In the genomic region with DNA sequence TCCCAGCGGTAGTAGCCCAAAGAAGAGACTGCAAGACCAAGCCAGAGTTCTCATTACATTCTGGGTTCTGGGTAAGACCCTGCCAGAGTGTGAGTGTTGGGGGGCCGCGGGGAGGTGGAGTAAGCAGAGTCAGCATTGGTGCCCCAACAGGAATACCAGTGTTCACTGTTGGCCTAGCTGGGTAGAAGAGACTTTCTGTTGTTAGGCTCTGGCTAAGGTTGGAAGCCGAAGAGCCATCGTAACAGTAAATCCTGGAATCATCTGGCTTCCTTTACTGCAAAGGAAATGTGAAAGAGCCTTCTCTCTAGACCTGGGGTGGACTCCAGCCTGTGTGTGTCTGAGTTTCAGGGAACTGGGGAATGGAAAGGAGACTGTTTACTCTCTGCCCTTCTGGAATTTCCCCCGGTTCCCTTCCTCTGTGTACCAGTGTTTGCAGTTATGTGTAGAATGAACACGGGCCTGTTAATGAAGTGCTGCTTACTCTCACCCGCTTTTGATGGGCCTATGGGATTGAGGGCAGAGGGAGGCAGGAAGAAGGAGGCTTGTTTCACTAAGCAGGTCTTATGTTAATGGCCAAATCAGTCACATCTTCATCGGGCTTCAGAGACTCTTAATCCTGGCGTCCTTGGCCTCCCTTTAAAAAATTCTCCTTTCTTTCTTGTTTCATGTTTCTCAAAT, we compare ENCODE assay signal across 1 cellular context.
TF ChIP-seq lines count a peak whose summit lies in the region.

No MANE protein-coding gene starts in this region.

TF ChIP-seq in HepG2, 621 proteins besides CTCF, POLR2A, EP300 and RAD21 (continued from another document and continues in another):
- TF ChIP-seq, protein P1, sequence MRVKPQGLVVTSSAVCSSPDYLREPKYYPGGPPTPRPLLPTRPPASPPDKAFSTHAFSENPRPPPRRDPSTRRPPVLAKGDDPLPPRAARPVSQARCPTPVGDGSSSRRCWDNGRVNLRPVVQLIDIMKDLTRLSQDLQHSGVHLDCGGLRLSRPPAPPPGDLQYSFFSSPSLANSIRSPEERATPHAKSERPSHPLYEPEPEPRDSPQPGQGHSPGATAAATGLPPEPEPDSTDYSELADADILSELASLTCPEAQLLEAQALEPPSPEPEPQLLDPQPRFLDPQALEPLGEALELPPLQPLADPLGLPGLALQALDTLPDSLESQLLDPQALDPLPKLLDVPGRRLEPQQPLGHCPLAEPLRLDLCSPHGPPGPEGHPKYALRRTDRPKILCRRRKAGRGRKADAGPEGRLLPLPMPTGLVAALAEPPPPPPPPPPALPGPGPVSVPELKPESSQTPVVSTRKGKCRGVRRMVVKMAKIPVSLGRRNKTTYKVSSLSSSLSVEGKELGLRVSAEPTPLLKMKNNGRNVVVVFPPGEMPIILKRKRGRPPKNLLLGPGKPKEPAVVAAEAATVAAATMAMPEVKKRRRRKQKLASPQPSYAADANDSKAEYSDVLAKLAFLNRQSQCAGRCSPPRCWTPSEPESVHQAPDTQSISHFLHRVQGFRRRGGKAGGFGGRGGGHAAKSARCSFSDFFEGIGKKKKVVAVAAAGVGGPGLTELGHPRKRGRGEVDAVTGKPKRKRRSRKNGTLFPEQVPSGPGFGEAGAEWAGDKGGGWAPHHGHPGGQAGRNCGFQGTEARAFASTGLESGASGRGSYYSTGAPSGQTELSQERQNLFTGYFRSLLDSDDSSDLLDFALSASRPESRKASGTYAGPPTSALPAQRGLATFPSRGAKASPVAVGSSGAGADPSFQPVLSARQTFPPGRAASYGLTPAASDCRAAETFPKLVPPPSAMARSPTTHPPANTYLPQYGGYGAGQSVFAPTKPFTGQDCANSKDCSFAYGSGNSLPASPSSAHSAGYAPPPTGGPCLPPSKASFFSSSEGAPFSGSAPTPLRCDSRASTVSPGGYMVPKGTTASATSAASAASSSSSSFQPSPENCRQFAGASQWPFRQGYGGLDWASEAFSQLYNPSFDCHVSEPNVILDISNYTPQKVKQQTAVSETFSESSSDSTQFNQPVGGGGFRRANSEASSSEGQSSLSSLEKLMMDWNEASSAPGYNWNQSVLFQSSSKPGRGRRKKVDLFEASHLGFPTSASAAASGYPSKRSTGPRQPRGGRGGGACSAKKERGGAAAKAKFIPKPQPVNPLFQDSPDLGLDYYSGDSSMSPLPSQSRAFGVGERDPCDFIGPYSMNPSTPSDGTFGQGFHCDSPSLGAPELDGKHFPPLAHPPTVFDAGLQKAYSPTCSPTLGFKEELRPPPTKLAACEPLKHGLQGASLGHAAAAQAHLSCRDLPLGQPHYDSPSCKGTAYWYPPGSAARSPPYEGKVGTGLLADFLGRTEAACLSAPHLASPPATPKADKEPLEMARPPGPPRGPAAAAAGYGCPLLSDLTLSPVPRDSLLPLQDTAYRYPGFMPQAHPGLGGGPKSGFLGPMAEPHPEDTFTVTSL (CRISPR knock-in tag; IDR thresholded peaks at IDR 0.05; ENCODE audit: borderline replicate concordance): peak; percentile 76
- TF ChIP-seq KLF11 (CRISPR knock-in tag; IDR thresholded peaks at IDR 0.05): peak; percentile 66; the same call in 1 of the 2 replicates
- peak; percentile 83; the same call in 1 of the 2 replicates for TF ChIP-seq RXRB (CRISPR knock-in tag; IDR thresholded peaks at IDR 0.05; ENCODE audit: borderline replicate concordance)
- TF ChIP-seq ZNF737 (CRISPR knock-in tag; IDR thresholded peaks at IDR 0.05; ENCODE audit: borderline replicate concordance): no peak
- TF ChIP-seq MBD4 (IDR thresholded peaks at IDR 0.05; ENCODE audit: borderline replicate concordance, low read length): no peak
- TF ChIP-seq ZNF484 (CRISPR knock-in tag; IDR thresholded peaks at IDR 0.05; ENCODE audit: borderline replicate concordance, low read depth): no peak
- TF ChIP-seq EEA1 (CRISPR knock-in tag; IDR thresholded peaks at IDR 0.05; ENCODE audit: borderline replicate concordance): no peak
- peak; percentile 57; the same call in 1 of the 2 replicates for TF ChIP-seq MEF2D (CRISPR knock-in tag; IDR thresholded peaks at IDR 0.05)
- no peak for TF ChIP-seq ZNF468 (CRISPR knock-in tag; IDR thresholded peaks at IDR 0.05)
- peak; percentile 73 for TF ChIP-seq YEATS4 (CRISPR knock-in tag; IDR thresholded peaks at IDR 0.05; ENCODE audit: borderline replicate concordance)
- TF ChIP-seq, protein P2, sequence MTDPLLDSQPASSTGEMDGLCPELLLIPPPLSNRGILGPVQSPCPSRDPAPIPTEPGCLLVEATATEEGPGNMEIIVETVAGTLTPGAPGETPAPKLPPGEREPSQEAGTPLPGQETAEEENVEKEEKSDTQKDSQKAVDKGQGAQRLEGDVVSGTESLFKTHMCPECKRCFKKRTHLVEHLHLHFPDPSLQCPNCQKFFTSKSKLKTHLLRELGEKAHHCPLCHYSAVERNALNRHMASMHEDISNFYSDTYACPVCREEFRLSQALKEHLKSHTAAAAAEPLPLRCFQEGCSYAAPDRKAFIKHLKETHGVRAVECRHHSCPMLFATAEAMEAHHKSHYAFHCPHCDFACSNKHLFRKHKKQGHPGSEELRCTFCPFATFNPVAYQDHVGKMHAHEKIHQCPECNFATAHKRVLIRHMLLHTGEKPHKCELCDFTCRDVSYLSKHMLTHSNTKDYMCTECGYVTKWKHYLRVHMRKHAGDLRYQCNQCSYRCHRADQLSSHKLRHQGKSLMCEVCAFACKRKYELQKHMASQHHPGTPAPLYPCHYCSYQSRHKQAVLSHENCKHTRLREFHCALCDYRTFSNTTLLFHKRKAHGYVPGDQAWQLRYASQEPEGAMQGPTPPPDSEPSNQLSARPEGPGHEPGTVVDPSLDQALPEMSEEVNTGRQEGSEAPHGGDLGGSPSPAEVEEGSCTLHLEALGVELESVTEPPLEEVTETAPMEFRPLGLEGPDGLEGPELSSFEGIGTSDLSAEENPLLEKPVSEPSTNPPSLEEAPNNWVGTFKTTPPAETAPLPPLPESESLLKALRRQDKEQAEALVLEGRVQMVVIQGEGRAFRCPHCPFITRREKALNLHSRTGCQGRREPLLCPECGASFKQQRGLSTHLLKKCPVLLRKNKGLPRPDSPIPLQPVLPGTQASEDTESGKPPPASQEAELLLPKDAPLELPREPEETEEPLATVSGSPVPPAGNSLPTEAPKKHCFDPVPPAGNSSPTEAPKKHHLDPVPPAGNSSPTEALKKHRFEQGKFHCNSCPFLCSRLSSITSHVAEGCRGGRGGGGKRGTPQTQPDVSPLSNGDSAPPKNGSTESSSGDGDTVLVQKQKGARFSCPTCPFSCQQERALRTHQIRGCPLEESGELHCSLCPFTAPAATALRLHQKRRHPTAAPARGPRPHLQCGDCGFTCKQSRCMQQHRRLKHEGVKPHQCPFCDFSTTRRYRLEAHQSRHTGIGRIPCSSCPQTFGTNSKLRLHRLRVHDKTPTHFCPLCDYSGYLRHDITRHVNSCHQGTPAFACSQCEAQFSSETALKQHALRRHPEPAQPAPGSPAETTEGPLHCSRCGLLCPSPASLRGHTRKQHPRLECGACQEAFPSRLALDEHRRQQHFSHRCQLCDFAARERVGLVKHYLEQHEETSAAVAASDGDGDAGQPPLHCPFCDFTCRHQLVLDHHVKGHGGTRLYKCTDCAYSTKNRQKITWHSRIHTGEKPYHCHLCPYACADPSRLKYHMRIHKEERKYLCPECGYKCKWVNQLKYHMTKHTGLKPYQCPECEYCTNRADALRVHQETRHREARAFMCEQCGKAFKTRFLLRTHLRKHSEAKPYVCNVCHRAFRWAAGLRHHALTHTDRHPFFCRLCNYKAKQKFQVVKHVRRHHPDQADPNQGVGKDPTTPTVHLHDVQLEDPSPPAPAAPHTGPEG (CRISPR knock-in tag; IDR thresholded peaks at IDR 0.05): no peak; the same call in none of the 2 replicates
- no peak for TF ChIP-seq LCORL (IDR thresholded peaks at IDR 0.05)
- peak; percentile 86 for TF ChIP-seq LCORL (CRISPR knock-in tag; IDR thresholded peaks at IDR 0.05)
- TF ChIP-seq, protein P3, sequence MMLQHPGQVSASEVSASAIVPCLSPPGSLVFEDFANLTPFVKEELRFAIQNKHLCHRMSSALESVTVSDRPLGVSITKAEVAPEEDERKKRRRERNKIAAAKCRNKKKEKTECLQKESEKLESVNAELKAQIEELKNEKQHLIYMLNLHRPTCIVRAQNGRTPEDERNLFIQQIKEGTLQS (CRISPR knock-in tag; IDR thresholded peaks at IDR 0.05): no peak
- TF ChIP-seq, protein P4, sequence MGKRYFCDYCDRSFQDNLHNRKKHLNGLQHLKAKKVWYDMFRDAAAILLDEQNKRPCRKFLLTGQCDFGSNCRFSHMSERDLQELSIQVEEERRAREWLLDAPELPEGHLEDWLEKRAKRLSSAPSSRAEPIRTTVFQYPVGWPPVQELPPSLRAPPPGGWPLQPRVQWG (CRISPR knock-in tag; IDR thresholded peaks at IDR 0.05; ENCODE audit: borderline replicate concordance, low read depth): no peak
- no peak for TF ChIP-seq CAMTA2 (CRISPR knock-in tag; IDR thresholded peaks at IDR 0.05; ENCODE audit: borderline replicate concordance)
- TF ChIP-seq, protein P5, sequence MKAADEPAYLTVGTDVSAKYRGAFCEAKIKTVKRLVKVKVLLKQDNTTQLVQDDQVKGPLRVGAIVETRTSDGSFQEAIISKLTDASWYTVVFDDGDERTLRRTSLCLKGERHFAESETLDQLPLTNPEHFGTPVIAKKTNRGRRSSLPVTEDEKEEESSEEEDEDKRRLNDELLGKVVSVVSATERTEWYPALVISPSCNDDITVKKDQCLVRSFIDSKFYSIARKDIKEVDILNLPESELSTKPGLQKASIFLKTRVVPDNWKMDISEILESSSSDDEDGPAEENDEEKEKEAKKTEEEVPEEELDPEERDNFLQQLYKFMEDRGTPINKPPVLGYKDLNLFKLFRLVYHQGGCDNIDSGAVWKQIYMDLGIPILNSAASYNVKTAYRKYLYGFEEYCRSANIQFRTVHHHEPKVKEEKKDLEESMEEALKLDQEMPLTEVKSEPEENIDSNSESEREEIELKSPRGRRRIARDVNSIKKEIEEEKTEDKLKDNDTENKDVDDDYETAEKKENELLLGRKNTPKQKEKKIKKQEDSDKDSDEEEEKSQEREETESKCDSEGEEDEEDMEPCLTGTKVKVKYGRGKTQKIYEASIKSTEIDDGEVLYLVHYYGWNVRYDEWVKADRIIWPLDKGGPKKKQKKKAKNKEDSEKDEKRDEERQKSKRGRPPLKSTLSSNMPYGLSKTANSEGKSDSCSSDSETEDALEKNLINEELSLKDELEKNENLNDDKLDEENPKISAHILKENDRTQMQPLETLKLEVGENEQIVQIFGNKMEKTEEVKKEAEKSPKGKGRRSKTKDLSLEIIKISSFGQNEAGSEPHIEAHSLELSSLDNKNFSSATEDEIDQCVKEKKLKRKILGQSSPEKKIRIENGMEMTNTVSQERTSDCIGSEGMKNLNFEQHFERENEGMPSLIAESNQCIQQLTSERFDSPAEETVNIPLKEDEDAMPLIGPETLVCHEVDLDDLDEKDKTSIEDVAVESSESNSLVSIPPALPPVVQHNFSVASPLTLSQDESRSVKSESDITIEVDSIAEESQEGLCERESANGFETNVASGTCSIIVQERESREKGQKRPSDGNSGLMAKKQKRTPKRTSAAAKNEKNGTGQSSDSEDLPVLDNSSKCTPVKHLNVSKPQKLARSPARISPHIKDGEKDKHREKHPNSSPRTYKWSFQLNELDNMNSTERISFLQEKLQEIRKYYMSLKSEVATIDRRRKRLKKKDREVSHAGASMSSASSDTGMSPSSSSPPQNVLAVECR (CRISPR knock-in tag; IDR thresholded peaks at IDR 0.05; ENCODE audit: borderline replicate concordance): peak; percentile 47; the same call in 1 of the 2 replicates
- TF ChIP-seq GLI4 (CRISPR knock-in tag; IDR thresholded peaks at IDR 0.05; ENCODE audit: borderline replicate concordance): no peak
- TF ChIP-seq ATM (IDR thresholded peaks at IDR 0.05; ENCODE audit: borderline replicate concordance): no peak
- TF ChIP-seq ZNF180 (CRISPR knock-in tag; IDR thresholded peaks at IDR 0.05; ENCODE audit: borderline replicate concordance, low read depth): no peak
- TF ChIP-seq ZNF781 (CRISPR knock-in tag; IDR thresholded peaks at IDR 0.05; ENCODE audit: borderline replicate concordance, not compliant biosample characterization): no peak
- TF ChIP-seq HOXA7 (CRISPR knock-in tag; IDR thresholded peaks at IDR 0.05): no peak
- no peak for TF ChIP-seq ZNF20 (CRISPR knock-in tag; IDR thresholded peaks at IDR 0.05)
- no peak for TF ChIP-seq ZNF326 (CRISPR knock-in tag; IDR thresholded peaks at IDR 0.05; ENCODE audit: borderline replicate concordance)
- peak; percentile 70; the same call in 1 of the 2 replicates for TF ChIP-seq NFKBIZ (CRISPR knock-in tag; IDR thresholded peaks at IDR 0.05)
- no peak for TF ChIP-seq KDM1A (CRISPR knock-in tag; IDR thresholded peaks at IDR 0.05)
- TF ChIP-seq GATAD1 (CRISPR knock-in tag; IDR thresholded peaks at IDR 0.05): peak; percentile 28; the same call in 1 of the 2 replicates
- TF ChIP-seq TCF7 (IDR thresholded peaks at IDR 0.05; ENCODE audit: low read depth): peak; percentile 59
- TF ChIP-seq KDM4B (CRISPR knock-in tag; IDR thresholded peaks at IDR 0.05): 0 out of 2 replicates have a peak, but pooled peaks have one; percentile 8
- TF ChIP-seq, protein P6, sequence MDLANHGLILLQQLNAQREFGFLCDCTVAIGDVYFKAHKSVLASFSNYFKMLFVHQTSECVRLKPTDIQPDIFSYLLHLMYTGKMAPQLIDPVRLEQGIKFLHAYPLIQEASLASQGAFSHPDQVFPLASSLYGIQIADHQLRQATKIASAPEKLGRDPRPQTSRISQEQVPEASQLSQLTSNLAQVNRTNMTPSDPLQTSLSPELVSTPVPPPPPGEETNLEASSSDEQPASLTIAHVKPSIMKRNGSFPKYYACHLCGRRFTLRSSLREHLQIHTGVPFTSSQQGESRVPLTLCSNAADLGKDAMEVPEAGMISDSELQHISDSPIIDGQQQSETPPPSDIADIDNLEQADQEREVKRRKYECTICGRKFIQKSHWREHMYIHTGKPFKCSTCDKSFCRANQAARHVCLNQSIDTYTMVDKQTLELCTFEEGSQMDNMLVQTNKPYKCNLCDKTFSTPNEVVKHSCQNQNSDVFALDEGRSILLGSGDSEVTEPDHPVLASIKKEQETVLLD (CRISPR knock-in tag; IDR thresholded peaks at IDR 0.05; ENCODE audit: low read depth): no peak
- TF ChIP-seq, protein P7, sequence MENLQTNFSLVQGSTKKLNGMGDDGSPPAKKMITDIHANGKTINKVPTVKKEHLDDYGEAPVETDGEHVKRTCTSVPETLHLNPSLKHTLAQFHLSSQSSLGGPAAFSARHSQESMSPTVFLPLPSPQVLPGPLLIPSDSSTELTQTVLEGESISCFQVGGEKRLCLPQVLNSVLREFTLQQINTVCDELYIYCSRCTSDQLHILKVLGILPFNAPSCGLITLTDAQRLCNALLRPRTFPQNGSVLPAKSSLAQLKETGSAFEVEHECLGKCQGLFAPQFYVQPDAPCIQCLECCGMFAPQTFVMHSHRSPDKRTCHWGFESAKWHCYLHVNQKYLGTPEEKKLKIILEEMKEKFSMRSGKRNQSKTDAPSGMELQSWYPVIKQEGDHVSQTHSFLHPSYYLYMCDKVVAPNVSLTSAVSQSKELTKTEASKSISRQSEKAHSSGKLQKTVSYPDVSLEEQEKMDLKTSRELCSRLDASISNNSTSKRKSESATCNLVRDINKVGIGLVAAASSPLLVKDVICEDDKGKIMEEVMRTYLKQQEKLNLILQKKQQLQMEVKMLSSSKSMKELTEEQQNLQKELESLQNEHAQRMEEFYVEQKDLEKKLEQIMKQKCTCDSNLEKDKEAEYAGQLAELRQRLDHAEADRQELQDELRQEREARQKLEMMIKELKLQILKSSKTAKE (CRISPR knock-in tag; IDR thresholded peaks at IDR 0.05; ENCODE audit: borderline replicate concordance): no peak
- no peak for TF ChIP-seq FOXK2 (IDR thresholded peaks at IDR 0.05)
- TF ChIP-seq, protein P8, sequence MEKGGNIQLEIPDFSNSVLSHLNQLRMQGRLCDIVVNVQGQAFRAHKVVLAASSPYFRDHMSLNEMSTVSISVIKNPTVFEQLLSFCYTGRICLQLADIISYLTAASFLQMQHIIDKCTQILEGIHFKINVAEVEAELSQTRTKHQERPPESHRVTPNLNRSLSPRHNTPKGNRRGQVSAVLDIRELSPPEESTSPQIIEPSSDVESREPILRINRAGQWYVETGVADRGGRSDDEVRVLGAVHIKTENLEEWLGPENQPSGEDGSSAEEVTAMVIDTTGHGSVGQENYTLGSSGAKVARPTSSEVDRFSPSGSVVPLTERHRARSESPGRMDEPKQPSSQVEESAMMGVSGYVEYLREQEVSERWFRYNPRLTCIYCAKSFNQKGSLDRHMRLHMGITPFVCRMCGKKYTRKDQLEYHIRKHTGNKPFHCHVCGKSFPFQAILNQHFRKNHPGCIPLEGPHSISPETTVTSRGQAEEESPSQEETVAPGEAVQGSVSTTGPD (CRISPR knock-in tag; IDR thresholded peaks at IDR 0.05): no peak
